Comparison of ENCODE assay signal across 8 cellular contexts in genomic region chr1:26694597-26695416, GRCh38. TPM values are rescaled to one million over a fixed set of nuclear protein-coding genes. Genes with fewer than 3 reads are reported as not detected.
A peak's percentile ranks its signal among the peaks of the same experiment; 100 is the strongest.
DNase-seq lines count a peak whose midpoint lies in the region; ATAC-seq and TF ChIP-seq lines count a peak whose summit lies in the region.

No MANE protein-coding gene starts in this region.

- H3K4me3 ChIP-seq in HEK293 (ENCODE audit: low read depth, low read length) (peak overlapping the region; percentile 72), left lung (peak overlapping the region; percentile 93 to 94), tibial nerve (peak overlapping the region; percentile 80 to 95 (median 90))

- H3K27ac ChIP-seq in 22Rv1, result peak overlapping the region; percentile 100
- H3K27ac ChIP-seq in HEK293 (ENCODE audit: extremely low read depth, low read depth, low read length), result peak overlapping the region; percentile 38; the same call in 1 of the 2 replicates
- H3K27ac ChIP-seq in left lung, result peak overlapping the region; percentile 94 to 95
- H3K27ac ChIP-seq in tibial nerve, result peak overlapping the region; percentile 96 to 99 (median 97)

- H3K4me3 Mint-ChIP-seq in activated naive CD8-positive, alpha-beta T cell treated with anti-CD3 and anti-CD28 coated beads for 36 hours, result peak overlapping the region; percentile 85

- ATAC-seq in left lung, result no peak
- no peak for ATAC-seq in GM19023 (IDR thresholded peaks at IDR 0.05; ENCODE audit: unreplicated experiment)

- TF ChIP-seq EP300 in tibial nerve (IDR thresholded peaks at IDR 0.05), result no peak

- CTCF ChIA-PET in HEK293 (lab: Yijun Ruan, JAX), result interaction anchor here (0.6 to 8.4 kb wide), 3 partner anchors 29 to 94 kb away, joined by 3 to 58 read pairs (median 4); partner anchors contain the start of gene PIGV

- 8% methylated on average over 19 of the region's 19 CpGs for WGBS in tibial nerve, 2 donors

- no peaks in the 10 kb centered on the region for H3K36me3 Mint-ChIP-seq in activated naive CD8-positive, alpha-beta T cell treated with anti-CD3 and anti-CD28 coated beads for 36 hours

- no peak for TF ChIP-seq POLR2A in tibial nerve (IDR thresholded peaks at IDR 0.05)

- H3K9me3 Mint-ChIP-seq in activated naive CD8-positive, alpha-beta T cell treated with anti-CD3 and anti-CD28 coated beads for 36 hours, result no peaks in the 10 kb centered on the region

- no peaks in the 10 kb centered on the region for H3K27me3 Mint-ChIP-seq in activated naive CD8-positive, alpha-beta T cell treated with anti-CD3 and anti-CD28 coated beads for 36 hours

- intact Hi-C loops in left lung (cut with DNase I), result loop anchor here in 1 of 2 donors (10.0 kb wide), 1 partner anchor 90 kb away; the partner anchor contains the start of gene PIGV

- POLR2A ChIA-PET in HEK293 (lab: Yijun Ruan, JAX), result interaction anchor here (0.7 to 5.0 kb wide), 2 partner anchors 90 to 94 kb away, joined by 3 to 56 read pairs; partner anchors contain the start of gene PIGV

- peak overlapping the region; percentile 98 for H3K27ac Mint-ChIP-seq in activated naive CD8-positive, alpha-beta T cell treated with anti-CD3 and anti-CD28 coated beads for 36 hours

- no peaks in the 10 kb centered on the region for H3K9me3 ChIP-seq in HEK293 (ENCODE audit: control insufficient read depth, insufficient read depth, low read depth, low read length)
- no peaks in the 10 kb centered on the region for H3K9me3 ChIP-seq in left lung
- H3K9me3 ChIP-seq in tibial nerve, result no peaks in the 10 kb centered on the region

- H3K4me1 Mint-ChIP-seq in activated naive CD8-positive, alpha-beta T cell treated with anti-CD3 and anti-CD28 coated beads for 36 hours, result peaks cover 35% of the 10 kb centered on the region

- H3K4me1 ChIP-seq in HEK293 (ENCODE audit: control insufficient read depth, insufficient read depth, low read length) (peaks cover 12% of the 10 kb centered on the region), left lung (peaks cover 35 to 64% of the 10 kb centered on the region in 2 donors), tibial nerve (peaks cover 4 to 55% (median 42%) of the 10 kb centered on the region in 4 donors)

- TF ChIP-seq CTCF in 22Rv1 (IDR thresholded peaks at IDR 0.05), result no peak
- TF ChIP-seq CTCF in HEK293 (tag by site-specific recombination; IDR thresholded peaks at IDR 0.05), result no peak
- no peak for TF ChIP-seq CTCF in left lung (IDR thresholded peaks at IDR 0.05)
- TF ChIP-seq CTCF in tibial nerve (IDR thresholded peaks at IDR 0.05), result no peak

- no peak for DNase-seq in activated naive CD8-positive, alpha-beta T cell treated with anti-CD3 and anti-CD28 coated beads for 36 hours
- DNase-seq in left lung (no peak), tibial nerve (ENCODE audit: low spot score in 2 of 2) (no peak), NCI-H2107 (lab: John Stamatoyannopoulos, UW) (no peak), mucosa of gallbladder (ENCODE audit: low spot score) (no peak)

- H3K27me3 ChIP-seq in left lung, result no peaks in the 10 kb centered on the region
- H3K27me3 ChIP-seq in tibial nerve, result no peaks in the 10 kb centered on the region

- H3K36me3 ChIP-seq in HEK293 (ENCODE audit: control insufficient read depth in 2 of 2, insufficient read depth in 1 of 2, low read length in 2 of 2) (peaks cover 0 to 3% of the 10 kb centered on the region in 2 experiments; a peak in 1 of 3 replicates), left lung (no peaks in the 10 kb centered on the region), tibial nerve (no peaks in the 10 kb centered on the region)

TF ChIP-seq in HEK293, 187 proteins besides CTCF, POLR2A, EP300 and RAD21:
- TF ChIP-seq ZFP3 (tag by site-specific recombination; IDR thresholded peaks at IDR 0.05; ENCODE audit: low read depth) (peak; percentile 22; the same call in 1 of the 2 replicates), ZNF513 (tag by site-specific recombination; IDR thresholded peaks at IDR 0.05) (no peak), GLI4 (tag by site-specific recombination; IDR thresholded peaks at IDR 0.05) (no peak)

RNA-seq across cellular contexts. Expression of gene ARID1A, which starts 1.0 kb away (rescaled TPM):
- 10 to 100 TPM; 75.6 to 78.4 TPM for total RNA-seq in activated naive CD8-positive, alpha-beta T cell treated with anti-CD3 and anti-CD28 coated beads for 36 hours
- total RNA-seq in left lung (10 to 100 TPM; 65.5 to 71.4 TPM), tibial nerve (10 to 100 TPM; 49.6 to 90.0 (median 54.3) TPM), mucosa of gallbladder (83.6 TPM)

Comparison
In these comparisons a context has a peak if more than half of its experiments do, and no peak if none do; other contexts are left out.
1. H3K27ac ChIP-seq: peak in every context shown above with its lines; median percentile 100 in 22Rv1; 97 in tibial nerve; 94 in left lung; 38 in HEK293.